In the genomic region with DNA sequence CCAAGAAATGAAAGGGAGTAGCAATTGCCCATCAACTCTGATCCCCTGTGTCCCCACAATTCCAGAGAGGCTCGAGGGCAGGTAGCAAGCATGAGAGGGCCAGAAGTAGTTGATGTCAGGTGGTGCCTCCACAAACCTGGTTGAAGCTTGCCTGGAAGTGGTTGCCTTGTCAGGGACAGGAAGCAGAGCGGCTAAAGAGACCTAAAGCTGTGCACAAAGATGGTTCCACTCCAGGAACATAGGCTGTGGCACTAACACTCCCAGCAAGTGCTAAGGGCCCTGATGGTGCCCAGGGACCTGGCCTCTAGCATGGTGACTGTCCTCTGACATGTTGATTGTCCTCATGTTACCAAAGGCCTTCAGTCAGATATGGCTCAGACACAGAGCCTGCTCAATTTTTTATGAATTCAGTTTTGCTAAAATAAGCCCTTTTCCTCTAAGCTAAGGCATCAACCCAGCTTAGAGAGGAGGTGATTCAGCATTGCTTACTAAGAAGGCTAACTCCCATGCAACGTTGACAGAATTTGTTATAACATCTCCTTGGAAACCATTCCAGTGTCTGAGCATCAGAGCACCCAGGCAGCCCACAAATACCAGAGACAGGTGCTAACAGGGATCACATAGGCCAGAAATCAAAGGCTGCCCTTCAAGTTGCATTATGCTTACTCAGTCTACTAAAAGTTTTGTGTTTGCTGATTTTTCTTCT, we compare ENCODE assay signal across 11 cellular contexts.
DNase-seq lines count a peak whose midpoint lies in the region; ATAC-seq, FAIRE-seq and TF ChIP-seq lines count a peak whose summit lies in the region.
"Had no signal": no experiment of that assay in that cellular context is flagged by ENCODE, and none has a peak within 500 bp of the region (broad histone marks: within the 10 kb centered on the region; RNA-seq: fewer than 3 reads in every experiment).

No MANE protein-coding gene starts in this region.

- no peak overlapping the region; the same call in 1 of the 2 replicates for H3K4me3 ChIP-seq in ACC112 (ENCODE audit: low read depth, low read length)
- no peak overlapping the region for H3K4me3 ChIP-seq in WERI-Rb-1 (ENCODE audit: low read depth, low read length)

- no peak overlapping the region for H3K27ac Mint-ChIP-seq in type B pancreatic cell
- H3K27ac Mint-ChIP-seq: activated T-helper 1 cell treated with anti-CD3 and anti-CD28 coated beads, Interleukin-12 subunit alpha, Interleukin-12 subunit beta, Interleukin-2, Interleukin-4 antibody, amounts not matched to agents 30 ng/mL and 10 ng/mL and 1 ng/mL, durations not matched to agents 14 hours and 24 hours and 36 hours; progenitor cell of endocrine pancreas had no signal

- no peak overlapping the region for H3K4me3 Mint-ChIP-seq in type B pancreatic cell
- H3K4me3 Mint-ChIP-seq: activated T-helper 1 cell treated with anti-CD3 and anti-CD28 coated beads, Interleukin-12 subunit alpha, Interleukin-12 subunit beta, Interleukin-2, Interleukin-4 antibody, amounts not matched to agents 30 ng/mL and 10 ng/mL and 1 ng/mL, durations not matched to agents 14 hours and 24 hours and 36 hours had no signal

- peaks cover 24% of the 10 kb centered on the region for H3K4me1 ChIP-seq in ACC112 (ENCODE audit: control insufficient read depth, insufficient read depth, low read length, unreplicated experiment)

- H2AFZ ChIP-seq in ACC112 (ENCODE audit: low read length, unreplicated experiment) = peak overlapping the region; percentile 48

- H3K9me3 Mint-ChIP-seq in type B pancreatic cell = no peaks in the 10 kb centered on the region

- H3K36me3 Mint-ChIP-seq in type B pancreatic cell = no peaks in the 10 kb centered on the region

- H3K27ac ChIP-seq in ACC112 (ENCODE audit: low read depth, low read length) (peak overlapping the region; percentile 78), WERI-Rb-1 (peak overlapping the region; percentile 77)

- peak; percentile 86 for FAIRE-seq in D721Med (lab: Jason Lieb, UNC)

- H3K36me3 ChIP-seq in ACC112 (ENCODE audit: insufficient read depth, low read length) (no peaks in the 10 kb centered on the region), WERI-Rb-1 (no peaks in the 10 kb centered on the region)

- H3K27me3 Mint-ChIP-seq in type B pancreatic cell = no peaks in the 10 kb centered on the region

- H3K9me3 ChIP-seq in WERI-Rb-1 (ENCODE audit: severe bottlenecking) = no peaks in the 10 kb centered on the region

- no peaks in the 10 kb centered on the region for H3K27me3 ChIP-seq in ACC112 (ENCODE audit: insufficient read depth, low read length)
- no peaks in the 10 kb centered on the region for H3K27me3 ChIP-seq in WERI-Rb-1 (ENCODE audit: insufficient read depth, low read depth, severe bottlenecking)

- peaks cover 29% of the 10 kb centered on the region for H3K4me1 Mint-ChIP-seq in type B pancreatic cell (ENCODE audit: unreplicated experiment)

- no peak for ATAC-seq in HG02623 (IDR thresholded peaks at IDR 0.05; ENCODE audit: unreplicated experiment)

- no peak for TF ChIP-seq CTCF in D721Med (IDR thresholded peaks at IDR 0.05; ENCODE audit: insufficient read depth, missing control alignments)
- TF ChIP-seq CTCF in WERI-Rb-1 (IDR thresholded peaks at IDR 0.05; ENCODE audit: low read depth, low read length) = no peak
- TF ChIP-seq CTCF in type B pancreatic cell (conservative IDR thresholded peaks at IDR 0.05) = no peak

- no peaks in the 10 kb centered on the region for H3K79me2 ChIP-seq in ACC112 (ENCODE audit: control insufficient read depth, insufficient read depth, low read length, unreplicated experiment)

- DNase-seq in D721Med (ENCODE audit: insufficient read length, low spot score) = no peak
- peak; percentile 21 for DNase-seq in WERI-Rb-1
- peak; percentile 99 for DNase-seq in iris pigment epithelial cell (ENCODE audit: low read depth)
- DNase-seq in type B pancreatic cell (ENCODE audit: extremely low spot score, unreplicated experiment) = no peak
- no peak for DNase-seq in globus pallidus (ENCODE audit: low spot score)
- no peak for DNase-seq in epidermal melanocyte (ENCODE audit: insufficient read length, low spot score)
- DNase-seq: RPMI8226 had no signal

Comparison
In these comparisons a context has a peak if more than half of its experiments do, and no peak if none do; other contexts are left out.
1. DNase-seq: peak in WERI-Rb-1 (single experiment) and iris pigment epithelial cell (single experiment); none in D721Med (single experiment), type B pancreatic cell (single experiment), globus pallidus (single experiment) and epidermal melanocyte (single experiment).